16 cellular contexts compared by ENCODE assay signal in genomic region chr10:49299816-49300139, GRCh38. TPM values are rescaled to one million over a fixed set of nuclear protein-coding genes. Genes with fewer than 3 reads are reported as not detected.
DNase-seq lines count a peak whose midpoint lies in the region; ATAC-seq and TF ChIP-seq lines count a peak whose summit lies in the region.
"Had no signal": no experiment of that assay in that cellular context is flagged by ENCODE, and none has a peak within 500 bp of the region (broad histone marks: within the 10 kb centered on the region; RNA-seq: fewer than 3 reads in every experiment).

No MANE protein-coding gene starts in this region.

- no peaks in the 10 kb centered on the region for H3K27me3 Mint-ChIP-seq in naive B cell

- DNase-seq in naive B cell (no peak), hepatic stellate cell (ENCODE audit: low spot score) (no peak), left lung (no peak), NK-92 (lab: John Stamatoyannopoulos, UW; ENCODE audit: unreplicated experiment) (no peak), 8988T (no peak)
- DNase-seq: activated T-cell treated with anti-CD3 and anti-CD28 coated beads, Interleukin-2, amount 50 U/mL, for 4 hours; Caco-2; foreskin keratinocyte; mesenchymal stem cell; NCI-H748 treated with DMSO at 0.1 percent for 48 hours; stimulated activated naive CD8-positive, alpha-beta T cell treated with anti-CD3 and anti-CD28 coated beads, Interleukin-15, Interleukin-2, amounts not matched to agents 100 U/mL and 50 U/mL, for 24 hours had no signal

- no peak overlapping the region for H3K4me3 ChIP-seq in left lung
- H3K4me3 ChIP-seq: smooth muscle cell had no signal

- H3K36me3 ChIP-seq in left lung: no peaks in the 10 kb centered on the region

- H3K27ac ChIP-seq in left lung: no peak overlapping the region
- H3K27ac ChIP-seq: foreskin keratinocyte had no signal

- no peaks in the 10 kb centered on the region for H3K9me3 ChIP-seq in left lung
- H3K9me3 ChIP-seq: Caco-2 had no signal

- peaks cover 13 to 30% (median 17%) of the 10 kb centered on the region in 3 donors for H3K4me1 Mint-ChIP-seq in naive B cell

- H3K36me3 Mint-ChIP-seq in naive B cell: no peaks in the 10 kb centered on the region

- ATAC-seq in GM18867 (IDR thresholded peaks at IDR 0.05; ENCODE audit: unreplicated experiment) (peak; percentile 69), GM21786 (IDR thresholded peaks at IDR 0.05; ENCODE audit: unreplicated experiment) (peak; percentile 76), HG03457 (IDR thresholded peaks at IDR 0.05; ENCODE audit: unreplicated experiment) (peak; percentile 52), naive B cell (ENCODE audit: low read depth in 2 of 2) (peak; percentile 60 to 83), left lung (no peak)
- ATAC-seq: foreskin keratinocyte; stimulated activated naive CD8-positive, alpha-beta T cell treated with anti-CD3 and anti-CD28 coated beads, Interleukin-15, Interleukin-2, amounts not matched to agents 100 U/mL and 50 U/mL, for 24 hours had no signal

- H3K27ac Mint-ChIP-seq in naive B cell: peak overlapping the region in 4 of 6 donors; percentile 38 to 71 (median 60)

- H3K9me3 Mint-ChIP-seq in naive B cell: no peaks in the 10 kb centered on the region
- H3K9me3 Mint-ChIP-seq: activated T-cell treated with anti-CD3 and anti-CD28 coated beads, Interleukin-2, amount 50 U/mL, for 4 hours had no signal

- H3K4me3 Mint-ChIP-seq in naive B cell: peak overlapping the region in 2 of 8 donors; percentile 42 to 43
- H3K4me3 Mint-ChIP-seq: activated T-cell treated with anti-CD3 and anti-CD28 coated beads, Interleukin-2, amount 50 U/mL, for 4 hours had no signal

- intact Hi-C loops in left lung (cut with DNase I): no loop called here

- peaks cover 0 to 3% of the 10 kb centered on the region in 2 donors for H3K4me1 ChIP-seq in left lung
- H3K4me1 ChIP-seq: Caco-2, foreskin keratinocyte had no signal

- no peak for TF ChIP-seq CTCF in left lung (IDR thresholded peaks at IDR 0.05)

- no peaks in the 10 kb centered on the region for H3K27me3 ChIP-seq in left lung
- H3K27me3 ChIP-seq: foreskin keratinocyte had no signal

RNA-seq across cellular contexts. Expression of gene C10orf71, which starts 0.8 kb away (rescaled TPM):
- polyA plus RNA-seq in naive B cell (ENCODE audit: low read depth in 6 of 6): not detected
- not detected for total RNA-seq in left lung
- total RNA-seq: activated T-cell treated with anti-CD3 and anti-CD28 coated beads, Interleukin-2, amount 50 U/mL, for 4 hours; Caco-2; foreskin keratinocyte; smooth muscle cell; T-helper 2 cell treated with Interferon-gamma antibody and Interleukin-4, amounts not matched to agents 100 ng/mL and 5 ng/mL, for 36 hours had no signal
- polyA plus RNA-seq: foreskin keratinocyte, smooth muscle cell had no signal
